8 cellular contexts compared by ENCODE assay signal in the genomic region with DNA sequence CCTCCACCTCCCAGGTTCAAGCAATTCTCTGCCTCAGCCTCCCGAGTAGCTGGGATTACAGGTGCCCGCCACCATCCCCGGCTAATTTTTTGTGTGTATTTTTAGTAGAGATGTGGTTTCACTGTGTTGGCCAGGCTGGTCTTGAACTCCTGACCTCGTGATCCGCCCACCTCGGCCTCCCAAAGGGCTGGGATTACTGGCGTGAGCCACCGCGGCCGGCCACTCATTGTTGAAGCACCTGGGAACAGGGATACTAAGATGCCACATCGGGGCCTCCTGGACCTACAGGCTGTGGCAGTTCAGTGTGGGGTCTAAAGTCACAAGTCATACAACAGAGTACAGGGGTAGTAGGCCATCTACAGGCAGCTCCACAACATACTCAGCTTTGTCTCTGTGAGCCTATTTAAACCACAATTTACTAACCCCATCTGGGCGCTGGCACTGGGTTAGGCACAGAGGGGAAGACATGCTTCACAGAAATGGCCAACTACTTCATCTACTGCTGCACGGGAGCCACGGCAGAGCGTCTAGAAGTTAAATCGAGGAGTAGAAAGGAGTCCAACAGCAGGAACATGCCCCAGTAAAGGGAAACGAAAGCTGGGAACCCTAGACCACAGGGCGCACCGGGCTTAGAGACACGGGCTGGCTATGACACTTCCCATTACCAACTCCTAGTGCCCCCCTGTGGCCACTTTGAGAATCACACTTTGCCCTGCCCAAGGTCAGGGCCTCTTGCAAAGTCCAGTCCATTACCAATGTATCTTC. TPM values are rescaled to one million over a fixed set of nuclear protein-coding genes. Genes with fewer than 3 reads are reported as not detected.
DNase-seq lines count a peak whose midpoint lies in the region; ATAC-seq and TF ChIP-seq lines count a peak whose summit lies in the region.

No MANE protein-coding gene starts in this region.

- H3K9me3 Mint-ChIP-seq in activated naive CD4-positive, alpha-beta T cell treated with anti-CD3 and anti-CD28 coated beads, Interleukin-2, amount 50 U/mL, for 24 hours: no peaks in the 10 kb centered on the region

- no peaks in the 10 kb centered on the region for H3K36me3 Mint-ChIP-seq in activated naive CD4-positive, alpha-beta T cell treated with anti-CD3 and anti-CD28 coated beads, Interleukin-2, amount 50 U/mL, for 24 hours

- H3K4me3 Mint-ChIP-seq in activated naive CD4-positive, alpha-beta T cell treated with anti-CD3 and anti-CD28 coated beads, Interleukin-2, amount 50 U/mL, for 24 hours: peak overlapping the region; percentile 70

- no peak for TF ChIP-seq EP300 in ovary (IDR thresholded peaks at IDR 0.05)

- no peaks in the 10 kb centered on the region for H3K27me3 Mint-ChIP-seq in activated naive CD4-positive, alpha-beta T cell treated with anti-CD3 and anti-CD28 coated beads, Interleukin-2, amount 50 U/mL, for 24 hours

- peaks cover 39% of the 10 kb centered on the region for H3K4me1 Mint-ChIP-seq in activated naive CD4-positive, alpha-beta T cell treated with anti-CD3 and anti-CD28 coated beads, Interleukin-2, amount 50 U/mL, for 24 hours

- WGBS in ovary, 3 donors: 36 to 40% (median 40%) methylated on average over 20 of the region's 20 CpGs

- no peak for TF ChIP-seq POLR2A in ovary (IDR thresholded peaks at IDR 0.05)

- H3K27ac ChIP-seq in SK-N-MC (0 out of 2 replicates have a peak overlapping the region, but pooled peaks have one; percentile 7), ovary (peak overlapping the region; percentile 94 to 95), thoracic aorta (peak overlapping the region; percentile 96 to 98)

- peak overlapping the region; percentile 73 for H3K27ac Mint-ChIP-seq in activated naive CD4-positive, alpha-beta T cell treated with anti-CD3 and anti-CD28 coated beads, Interleukin-2, amount 50 U/mL, for 24 hours

- no peak for ATAC-seq in thoracic aorta (ENCODE audit: insufficient number of reproducible peaks, low FRiP score, low read depth)
- ATAC-seq in GM19455 (IDR thresholded peaks at IDR 0.05; ENCODE audit: unreplicated experiment): no peak

- H3K36me3 ChIP-seq in SK-N-MC (ENCODE audit: insufficient read depth, low read length): peaks cover 13% of the 10 kb centered on the region; the same call in 1 of the 2 replicates
- no peaks in the 10 kb centered on the region for H3K36me3 ChIP-seq in ovary
- no peaks in the 10 kb centered on the region for H3K36me3 ChIP-seq in thoracic aorta

- H3K4me1 ChIP-seq in ovary (ENCODE audit: insufficient read depth): peaks cover 6% of the 10 kb centered on the region
- peaks cover 18 to 51% of the 10 kb centered on the region in 2 donors for H3K4me1 ChIP-seq in thoracic aorta (ENCODE audit: control insufficient read depth in 1 of 2, low read depth in 2 of 2)

- TF ChIP-seq CTCF in LNCaP clone FGC (IDR thresholded peaks at IDR 0.05; ENCODE audit: control insufficient read depth, extremely low read depth, insufficient read depth) (peak; percentile 85), ovary (IDR thresholded peaks at IDR 0.05) (peak; percentile 76 to 93 (median 88)), thoracic aorta (IDR thresholded peaks at IDR 0.05) (peak; percentile 95)

- H3K9ac ChIP-seq in SK-N-MC (ENCODE audit: insufficient read length): no peak overlapping the region

- peak; percentile 87 for DNase-seq in EL
- DNase-seq in LNCaP clone FGC (ENCODE audit: low read depth): peak; percentile 70
- DNase-seq in SK-N-MC (ENCODE audit: low read depth, low spot score): no peak
- peak; percentile 89 for DNase-seq in globus pallidus (ENCODE audit: low spot score)
- DNase-seq in ovary: peak; percentile 88 to 96 (median 94)
- DNase-seq in thoracic aorta (ENCODE audit: low spot score): peak; percentile 72

- H3K27me3 ChIP-seq in ovary (no peaks in the 10 kb centered on the region), thoracic aorta (replicated peaks; ENCODE audit: insufficient read depth) (no peaks in the 10 kb centered on the region)

- intact Hi-C loops in ovary (cut with DNase I): loop anchor here in 1 of 4 donors (10.0 kb wide), 1 partner anchor 314 kb away; no protein-coding TSS in a partner anchor

- no peak overlapping the region for H3K4me3 ChIP-seq in LNCaP clone FGC (ENCODE audit: low read depth, low read length)
- H3K4me3 ChIP-seq in SK-N-MC: no peak overlapping the region
- H3K4me3 ChIP-seq in ovary: no peak overlapping the region
- H3K4me3 ChIP-seq in thoracic aorta: peak overlapping the region; percentile 11

- H3K9me3 ChIP-seq in SK-N-MC (ENCODE audit: low read depth, low read length) (no peaks in the 10 kb centered on the region), ovary (no peaks in the 10 kb centered on the region), thoracic aorta (no peaks in the 10 kb centered on the region)

RNA-seq across cellular contexts. Expression of a gene that starts 4.3 kb away (rescaled TPM):
- total RNA-seq in ovary: 100 to 1,000 TPM in 4 of 7 donors, 10 to 100 TPM in 3; 35.5 to 147 (median 118) TPM
- polyA plus RNA-seq in ovary: 100 to 1,000 TPM in 1 of 2 donors, 10 to 100 TPM in 1; 99.2 to 233 TPM
- 10 to 100 TPM; 36.0 to 50.3 TPM for total RNA-seq in thoracic aorta

RNA-seq across cellular contexts. Expression of a gene that starts 6.2 kb away (rescaled TPM):
- total RNA-seq in ovary (100 to 1,000 TPM in 6 of 7 donors, 10 to 100 TPM in 1; 74.9 to 394 (median 165) TPM), thoracic aorta (100 to 1,000 TPM; 175 to 292 TPM)
- 100 to 1,000 TPM in 1 of 2 donors, 10 to 100 TPM in 1; 12.8 to 164 TPM for polyA plus RNA-seq in ovary

RNA-seq across cellular contexts. Expression of a gene that starts 17.7 kb away (rescaled TPM):
- 10 to 100 TPM in 5 of 7 donors, 1 to 10 TPM in 2; 7.5 to 57.6 (median 16.1) TPM for total RNA-seq in ovary
- 10 to 100 TPM in 1 of 2 donors, 1 to 10 TPM in 1; 8.2 to 10.3 TPM for polyA plus RNA-seq in ovary
- 10 to 100 TPM in 1 of 2 donors, 1 to 10 TPM in 1; 8.4 to 32.1 TPM for total RNA-seq in thoracic aorta

RNA-seq across cellular contexts. Expression of a gene that starts 31.5 kb away (rescaled TPM):
- 1 to 10 TPM; 5.5 to 7.2 (median 6.7) TPM for total RNA-seq in ovary
- 1 to 10 TPM; 1.3 to 7.2 TPM for polyA plus RNA-seq in ovary
- 10 to 100 TPM; 11.9 to 13.8 TPM for total RNA-seq in thoracic aorta

RNA-seq across cellular contexts. Expression of a gene that starts 34.5 kb away (rescaled TPM):
- total RNA-seq in ovary (under 1 TPM in 6 of 7 donors, not detected in 1; 0.11 to 0.97 (median 0.81) TPM), thoracic aorta (not detected)
- under 1 TPM in 1 of 2 donors, not detected in 1; 0.25 TPM for polyA plus RNA-seq in ovary

Comparison
In these comparisons a context has a peak if more than half of its experiments do, and no peak if none do; other contexts are left out.
1. H3K27ac ChIP-seq: peak in every context shown above with its lines; median percentile 97 in thoracic aorta; 94 in ovary; 7 in SK-N-MC.